In the genomic region with DNA sequence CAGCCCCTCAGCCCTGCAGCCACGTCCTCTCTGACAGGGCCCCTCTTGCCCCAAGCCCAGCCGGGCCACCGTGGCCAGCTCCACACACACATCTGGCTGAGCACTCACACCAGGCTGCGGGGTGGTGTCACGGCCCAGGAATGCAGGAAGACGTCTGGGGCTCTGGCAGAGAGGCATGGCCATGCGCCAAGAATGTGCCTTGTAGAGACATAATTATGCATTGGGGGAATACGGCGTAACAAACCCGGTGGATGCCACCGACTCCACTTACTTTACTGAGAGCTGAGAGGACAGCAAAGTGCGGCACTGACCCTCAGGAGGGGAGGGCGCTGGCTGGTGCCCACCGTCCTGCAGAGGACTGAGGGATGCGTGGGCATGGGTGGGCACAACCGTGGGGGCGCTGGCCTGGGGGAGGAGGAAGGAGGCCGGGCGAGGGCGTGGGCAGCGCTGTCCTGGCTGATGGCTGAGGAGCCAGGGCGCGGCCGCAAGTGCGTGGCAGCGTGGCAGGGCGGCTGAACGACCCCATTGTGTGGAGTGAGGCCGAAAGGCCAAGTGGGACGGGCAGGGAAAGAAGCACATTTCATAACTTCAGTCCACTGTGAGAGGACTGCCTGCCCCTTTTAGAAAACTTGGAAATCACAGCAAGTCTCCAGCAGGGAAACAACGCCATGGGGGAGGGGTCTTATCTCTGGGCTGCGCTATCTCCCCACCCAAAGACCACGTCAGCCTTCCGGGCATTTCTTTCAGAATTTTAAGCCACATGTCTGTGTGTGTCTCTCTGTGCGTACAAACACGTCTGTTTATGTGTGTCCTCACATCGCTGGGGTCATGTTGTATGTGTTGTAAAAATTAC, we compare ENCODE assay signal across 1 cellular context.
A peak's percentile ranks its signal among the peaks of the same experiment; 100 is the strongest.
TF ChIP-seq lines count a peak whose summit lies in the region.

No MANE protein-coding gene starts in this region.

TF ChIP-seq in K562, 482 proteins besides CTCF, POLR2A, EP300 and RAD21 (continued from another document and continues in another):
- TF ChIP-seq RREB1 (CRISPR knock-in tag; IDR thresholded peaks at IDR 0.05) (no peak), CEBPG (CRISPR knock-in tag; IDR thresholded peaks at IDR 0.05) (no peak), CEBPG (tag; conservative IDR thresholded peaks at IDR 0.05 in 1 of 2, IDR thresholded peaks at IDR 0.05 in 1 of 2) (no peak), ZNF274 (IDR thresholded peaks at IDR 0.05; ENCODE audit: borderline replicate concordance, low read depth, low read length) (no peak), STAG1 (CRISPR knock-in tag; IDR thresholded peaks at IDR 0.05; ENCODE audit: borderline replicate concordance) (no peak), CREM (IDR thresholded peaks at IDR 0.05; ENCODE audit: low read depth) (peak; percentile 59), CC2D1A (IDR thresholded peaks at IDR 0.05) (no peak), CHD4 (IDR thresholded peaks at IDR 0.05; ENCODE audit: insufficient read depth, insufficient replicate concordance, low read depth, low read length, poor library complexity, severe bottlenecking) (no peak), KDM1A (IDR thresholded peaks at IDR 0.05) (peak; percentile 81 to 85; a peak in 3 of 4 replicates), CBFA2T3 (IDR thresholded peaks at IDR 0.05) (0 out of 2 replicates have a peak, but pooled peaks have one; percentile 39), IFI16 (CRISPR knock-in tag; IDR thresholded peaks at IDR 0.05) (no peak), NFIC (IDR thresholded peaks at IDR 0.05) (peak; percentile 41; the same call in 1 of the 2 replicates), KLF16 (IDR thresholded peaks at IDR 0.05) (no peak), ZNF124 (CRISPR knock-in tag; IDR thresholded peaks at IDR 0.05) (no peak), ZNF431 (CRISPR knock-in tag; IDR thresholded peaks at IDR 0.05) (no peak), ARID1B (IDR thresholded peaks at IDR 0.05) (peak; percentile 47), NFIX (CRISPR knock-in tag; IDR thresholded peaks at IDR 0.05; ENCODE audit: low read depth) (no peak), U2AF2 (optimal IDR thresholded peaks at IDR 0.05; ENCODE audit: low read depth, low read length) (no peak), TCF15 (CRISPR knock-in tag; IDR thresholded peaks at IDR 0.05) (no peak), TAL1 (IDR thresholded peaks at IDR 0.05) (no peak), TAF1 (IDR thresholded peaks at IDR 0.05; ENCODE audit: control insufficient read depth, extremely low read depth, insufficient read depth, low read length, severe bottlenecking) (no peak), ZFP36 (IDR thresholded peaks at IDR 0.05; ENCODE audit: low read depth, low read length, partially characterized antibody) (peak; percentile 10), ILF3 (IDR thresholded peaks at IDR 0.05; ENCODE audit: borderline replicate concordance) (no peak), ZNF436 (CRISPR knock-in tag; IDR thresholded peaks at IDR 0.05) (no peak), RCOR1 (IDR thresholded peaks at IDR 0.05; ENCODE audit: borderline replicate concordance in 1 of 2, low read depth in 2 of 2, low read length in 2 of 2) (peak in 1 of 2 experiments; percentile 95; a peak in 2 of 4 replicates), DLX4 (CRISPR knock-in tag; IDR thresholded peaks at IDR 0.05) (no peak), POLR2AphosphoS2 (IDR thresholded peaks at IDR 0.05; ENCODE audit: low read length) (no peak)
- TF ChIP-seq, protein P1, sequence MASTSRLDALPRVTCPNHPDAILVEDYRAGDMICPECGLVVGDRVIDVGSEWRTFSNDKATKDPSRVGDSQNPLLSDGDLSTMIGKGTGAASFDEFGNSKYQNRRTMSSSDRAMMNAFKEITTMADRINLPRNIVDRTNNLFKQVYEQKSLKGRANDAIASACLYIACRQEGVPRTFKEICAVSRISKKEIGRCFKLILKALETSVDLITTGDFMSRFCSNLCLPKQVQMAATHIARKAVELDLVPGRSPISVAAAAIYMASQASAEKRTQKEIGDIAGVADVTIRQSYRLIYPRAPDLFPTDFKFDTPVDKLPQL (IDR thresholded peaks at IDR 0.05; ENCODE audit: extremely low read depth, insufficient read length) = no peak
- TF ChIP-seq, protein P2, sequence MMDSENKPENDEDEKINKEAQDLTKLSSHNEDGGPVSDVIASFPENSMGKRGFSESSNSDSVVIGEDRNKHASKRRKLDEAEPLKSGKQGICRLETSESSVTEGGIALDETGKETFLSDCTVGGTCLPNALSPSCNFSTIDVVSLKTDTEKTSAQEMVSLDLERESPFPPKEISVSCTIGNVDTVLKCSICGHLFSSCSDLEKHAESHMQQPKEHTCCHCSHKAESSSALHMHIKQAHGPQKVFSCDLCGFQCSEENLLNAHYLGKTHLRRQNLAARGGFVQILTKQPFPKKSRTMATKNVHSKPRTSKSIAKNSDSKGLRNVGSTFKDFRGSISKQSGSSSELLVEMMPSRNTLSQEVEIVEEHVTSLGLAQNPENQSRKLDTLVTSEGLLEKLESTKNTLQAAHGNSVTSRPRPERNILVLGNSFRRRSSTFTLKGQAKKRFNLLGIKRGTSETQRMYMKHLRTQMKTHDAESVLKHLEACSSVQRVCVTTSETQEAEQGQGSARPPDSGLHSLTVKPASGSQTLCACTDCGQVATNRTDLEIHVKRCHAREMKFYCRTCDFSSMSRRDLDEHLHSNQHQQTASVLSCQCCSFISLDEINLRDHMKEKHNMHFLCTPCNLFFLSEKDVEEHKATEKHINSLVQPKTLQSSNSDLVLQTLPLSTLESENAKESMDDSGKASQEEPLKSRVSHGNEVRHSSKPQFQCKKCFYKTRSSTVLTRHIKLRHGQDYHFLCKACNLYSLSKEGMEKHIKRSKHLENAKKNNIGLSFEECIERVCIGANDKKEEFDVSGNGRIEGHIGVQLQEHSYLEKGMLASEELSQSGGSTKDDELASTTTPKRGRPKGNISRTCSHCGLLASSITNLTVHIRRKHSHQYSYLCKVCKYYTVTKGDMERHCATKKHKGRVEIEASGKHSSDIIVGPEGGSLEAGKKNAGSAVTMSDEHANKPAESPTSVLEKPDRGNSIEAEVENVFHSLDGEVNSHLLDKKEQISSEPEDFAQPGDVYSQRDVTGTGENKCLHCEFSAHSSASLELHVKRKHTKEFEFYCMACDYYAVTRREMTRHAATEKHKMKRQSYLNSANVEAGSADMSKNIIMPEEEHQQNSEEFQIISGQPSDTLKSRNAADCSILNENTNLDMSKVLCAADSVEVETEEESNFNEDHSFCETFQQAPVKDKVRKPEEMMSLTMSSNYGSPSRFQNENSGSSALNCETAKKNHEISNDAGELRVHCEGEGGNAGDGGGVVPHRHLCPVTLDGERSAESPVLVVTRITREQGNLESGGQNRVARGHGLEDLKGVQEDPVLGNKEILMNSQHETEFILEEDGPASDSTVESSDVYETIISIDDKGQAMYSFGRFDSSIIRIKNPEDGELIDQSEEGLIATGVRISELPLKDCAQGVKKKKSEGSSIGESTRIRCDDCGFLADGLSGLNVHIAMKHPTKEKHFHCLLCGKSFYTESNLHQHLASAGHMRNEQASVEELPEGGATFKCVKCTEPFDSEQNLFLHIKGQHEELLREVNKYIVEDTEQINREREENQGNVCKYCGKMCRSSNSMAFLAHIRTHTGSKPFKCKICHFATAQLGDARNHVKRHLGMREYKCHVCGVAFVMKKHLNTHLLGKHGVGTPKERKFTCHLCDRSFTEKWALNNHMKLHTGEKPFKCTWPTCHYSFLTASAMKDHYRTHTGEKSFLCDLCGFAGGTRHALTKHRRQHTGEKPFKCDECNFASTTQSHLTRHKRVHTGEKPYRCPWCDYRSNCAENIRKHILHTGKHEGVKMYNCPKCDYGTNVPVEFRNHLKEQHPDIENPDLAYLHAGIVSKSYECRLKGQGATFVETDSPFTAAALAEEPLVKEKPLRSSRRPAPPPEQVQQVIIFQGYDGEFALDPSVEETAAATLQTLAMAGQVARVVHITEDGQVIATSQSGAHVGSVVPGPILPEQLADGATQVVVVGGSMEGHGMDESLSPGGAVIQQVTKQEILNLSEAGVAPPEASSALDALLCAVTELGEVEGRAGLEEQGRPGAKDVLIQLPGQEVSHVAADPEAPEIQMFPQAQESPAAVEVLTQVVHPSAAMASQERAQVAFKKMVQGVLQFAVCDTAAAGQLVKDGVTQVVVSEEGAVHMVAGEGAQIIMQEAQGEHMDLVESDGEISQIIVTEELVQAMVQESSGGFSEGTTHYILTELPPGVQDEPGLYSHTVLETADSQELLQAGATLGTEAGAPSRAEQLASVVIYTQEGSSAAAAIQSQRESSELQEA (IDR thresholded peaks at IDR 0.05; ENCODE audit: low read depth) = no peak
- TF ChIP-seq, protein P3, sequence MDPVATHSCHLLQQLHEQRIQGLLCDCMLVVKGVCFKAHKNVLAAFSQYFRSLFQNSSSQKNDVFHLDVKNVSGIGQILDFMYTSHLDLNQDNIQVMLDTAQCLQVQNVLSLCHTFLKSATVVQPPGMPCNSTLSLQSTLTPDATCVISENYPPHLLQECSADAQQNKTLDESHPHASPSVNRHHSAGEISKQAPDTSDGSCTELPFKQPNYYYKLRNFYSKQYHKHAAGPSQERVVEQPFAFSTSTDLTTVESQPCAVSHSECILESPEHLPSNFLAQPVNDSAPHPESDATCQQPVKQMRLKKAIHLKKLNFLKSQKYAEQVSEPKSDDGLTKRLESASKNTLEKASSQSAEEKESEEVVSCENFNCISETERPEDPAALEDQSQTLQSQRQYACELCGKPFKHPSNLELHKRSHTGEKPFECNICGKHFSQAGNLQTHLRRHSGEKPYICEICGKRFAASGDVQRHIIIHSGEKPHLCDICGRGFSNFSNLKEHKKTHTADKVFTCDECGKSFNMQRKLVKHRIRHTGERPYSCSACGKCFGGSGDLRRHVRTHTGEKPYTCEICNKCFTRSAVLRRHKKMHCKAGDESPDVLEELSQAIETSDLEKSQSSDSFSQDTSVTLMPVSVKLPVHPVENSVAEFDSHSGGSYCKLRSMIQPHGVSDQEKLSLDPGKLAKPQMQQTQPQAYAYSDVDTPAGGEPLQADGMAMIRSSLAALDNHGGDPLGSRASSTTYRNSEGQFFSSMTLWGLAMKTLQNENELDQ (CRISPR knock-in tag; IDR thresholded peaks at IDR 0.05; ENCODE audit: borderline replicate concordance) = no peak
- TF ChIP-seq, protein P4, sequence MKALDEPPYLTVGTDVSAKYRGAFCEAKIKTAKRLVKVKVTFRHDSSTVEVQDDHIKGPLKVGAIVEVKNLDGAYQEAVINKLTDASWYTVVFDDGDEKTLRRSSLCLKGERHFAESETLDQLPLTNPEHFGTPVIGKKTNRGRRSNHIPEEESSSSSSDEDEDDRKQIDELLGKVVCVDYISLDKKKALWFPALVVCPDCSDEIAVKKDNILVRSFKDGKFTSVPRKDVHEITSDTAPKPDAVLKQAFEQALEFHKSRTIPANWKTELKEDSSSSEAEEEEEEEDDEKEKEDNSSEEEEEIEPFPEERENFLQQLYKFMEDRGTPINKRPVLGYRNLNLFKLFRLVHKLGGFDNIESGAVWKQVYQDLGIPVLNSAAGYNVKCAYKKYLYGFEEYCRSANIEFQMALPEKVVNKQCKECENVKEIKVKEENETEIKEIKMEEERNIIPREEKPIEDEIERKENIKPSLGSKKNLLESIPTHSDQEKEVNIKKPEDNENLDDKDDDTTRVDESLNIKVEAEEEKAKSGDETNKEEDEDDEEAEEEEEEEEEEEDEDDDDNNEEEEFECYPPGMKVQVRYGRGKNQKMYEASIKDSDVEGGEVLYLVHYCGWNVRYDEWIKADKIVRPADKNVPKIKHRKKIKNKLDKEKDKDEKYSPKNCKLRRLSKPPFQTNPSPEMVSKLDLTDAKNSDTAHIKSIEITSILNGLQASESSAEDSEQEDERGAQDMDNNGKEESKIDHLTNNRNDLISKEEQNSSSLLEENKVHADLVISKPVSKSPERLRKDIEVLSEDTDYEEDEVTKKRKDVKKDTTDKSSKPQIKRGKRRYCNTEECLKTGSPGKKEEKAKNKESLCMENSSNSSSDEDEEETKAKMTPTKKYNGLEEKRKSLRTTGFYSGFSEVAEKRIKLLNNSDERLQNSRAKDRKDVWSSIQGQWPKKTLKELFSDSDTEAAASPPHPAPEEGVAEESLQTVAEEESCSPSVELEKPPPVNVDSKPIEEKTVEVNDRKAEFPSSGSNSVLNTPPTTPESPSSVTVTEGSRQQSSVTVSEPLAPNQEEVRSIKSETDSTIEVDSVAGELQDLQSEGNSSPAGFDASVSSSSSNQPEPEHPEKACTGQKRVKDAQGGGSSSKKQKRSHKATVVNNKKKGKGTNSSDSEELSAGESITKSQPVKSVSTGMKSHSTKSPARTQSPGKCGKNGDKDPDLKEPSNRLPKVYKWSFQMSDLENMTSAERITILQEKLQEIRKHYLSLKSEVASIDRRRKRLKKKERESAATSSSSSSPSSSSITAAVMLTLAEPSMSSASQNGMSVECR (CRISPR knock-in tag; IDR thresholded peaks at IDR 0.05) = no peak
